Comparison of ENCODE assay signal across 17 cellular contexts in the genomic region with DNA sequence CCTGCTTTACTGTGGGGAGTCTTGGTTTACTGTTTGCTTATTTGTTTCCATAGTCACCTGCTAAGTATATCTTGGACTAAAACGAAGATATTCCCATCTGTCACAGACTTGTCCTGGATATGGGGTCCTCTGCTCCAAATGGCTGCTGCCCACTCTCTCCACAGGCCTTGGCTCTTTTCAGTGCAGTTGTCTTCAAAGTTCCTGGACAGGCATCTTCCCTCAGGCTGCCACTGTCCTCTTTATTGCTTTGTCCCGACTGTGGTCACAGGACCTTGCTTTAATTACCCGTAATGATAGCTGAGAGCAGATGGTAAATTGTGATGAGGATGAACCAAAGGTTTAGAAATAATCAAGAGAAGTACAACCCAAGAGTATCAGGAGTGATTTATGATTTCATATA.
A peak's percentile ranks its signal among the peaks of the same experiment; 100 is the strongest.
DNase-seq lines count a peak whose midpoint lies in the region; ATAC-seq lines count a peak whose summit lies in the region.
"Had no signal": no experiment of that assay in that cellular context is flagged by ENCODE, and none has a peak within 500 bp of the region (broad histone marks: within the 10 kb centered on the region; RNA-seq: fewer than 3 reads in every experiment).

No MANE protein-coding gene starts in this region.

- no peak overlapping the region for H3K4me3 Mint-ChIP-seq in activated naive CD8-positive, alpha-beta T cell treated with anti-CD3 and anti-CD28 coated beads, Interleukin-2, amount 50 U/mL, for 24 hours
- H3K4me3 Mint-ChIP-seq: CD4-positive, alpha-beta memory T cell had no signal

- H3K9me3 Mint-ChIP-seq in activated naive CD8-positive, alpha-beta T cell treated with anti-CD3 and anti-CD28 coated beads, Interleukin-2, amount 50 U/mL, for 24 hours = no peaks in the 10 kb centered on the region

- ATAC-seq in activated naive CD8-positive, alpha-beta T cell treated with anti-CD3 and anti-CD28 coated beads, Interleukin-2, amount 50 U/mL, for 24 hours = no peak
- ATAC-seq in left ventricle myocardium superior = no peak
- ATAC-seq: GM12878 had no signal

- H3K27ac Mint-ChIP-seq in activated naive CD8-positive, alpha-beta T cell treated with anti-CD3 and anti-CD28 coated beads, Interleukin-2, amount 50 U/mL, for 24 hours = no peak overlapping the region
- H3K27ac Mint-ChIP-seq: CD4-positive, alpha-beta memory T cell had no signal

- intact Hi-C loops in left ventricle myocardium superior (cut with micrococcal nuclease) = no loop called here

- H3K27me3 Mint-ChIP-seq in activated naive CD8-positive, alpha-beta T cell treated with anti-CD3 and anti-CD28 coated beads, Interleukin-2, amount 50 U/mL, for 24 hours = no peaks in the 10 kb centered on the region
- H3K27me3 Mint-ChIP-seq: CD4-positive, alpha-beta memory T cell had no signal

- DNase-seq in G401 (ENCODE audit: low spot score) = peak; percentile 30
- peak; percentile 94 for DNase-seq in NCI-H69 (lab: John Stamatoyannopoulos, UW)
- DNase-seq in islet precursor cell = peak; percentile 52
- no peak for DNase-seq in activated naive CD8-positive, alpha-beta T cell treated with anti-CD3 and anti-CD28 coated beads, Interleukin-2, amount 50 U/mL, for 24 hours
- no peak for DNase-seq in NAMALWA (ENCODE audit: low spot score)
- DNase-seq in left ventricle myocardium superior = no peak
- DNase-seq: C1 segment of cervical spinal cord; Calu3; CD4-positive, alpha-beta memory T cell; COR-L47; DMS53; DMS79 treated with DMSO at 0.1 percent for 48 hours; GDM1; GM23248; H7; HCEC 1CT had no signal

- H3K36me3 Mint-ChIP-seq in activated naive CD8-positive, alpha-beta T cell treated with anti-CD3 and anti-CD28 coated beads, Interleukin-2, amount 50 U/mL, for 24 hours (ENCODE audit: low read depth) = no peaks in the 10 kb centered on the region
- H3K36me3 Mint-ChIP-seq: CD4-positive, alpha-beta memory T cell had no signal

- H3K4me1 Mint-ChIP-seq in activated naive CD8-positive, alpha-beta T cell treated with anti-CD3 and anti-CD28 coated beads, Interleukin-2, amount 50 U/mL, for 24 hours = peaks cover 7% of the 10 kb centered on the region
- H3K4me1 Mint-ChIP-seq: CD4-positive, alpha-beta memory T cell had no signal

- in situ Hi-C loops in G401 (cut with HindIII; ENCODE audit: low sequenced_read_pairs) = no loop called here

Comparison
In these comparisons a context has a peak if more than half of its experiments do, and no peak if none do; other contexts are left out.
1. DNase-seq: peak in G401 (single experiment), NCI-H69 (single experiment) and islet precursor cell (single experiment); none in activated naive CD8-positive, alpha-beta T cell treated with anti-CD3 and anti-CD28 coated beads, Interleukin-2, amount 50 U/mL, for 24 hours (single experiment), NAMALWA (single experiment) and left ventricle myocardium superior (single experiment).